Comparison of ENCODE assay signal across 5 cellular contexts in genomic region chr17:53871128-53871527, GRCh38. TPM values are rescaled to one million over a fixed set of nuclear protein-coding genes. Genes with fewer than 3 reads are reported as not detected.
"Had no signal": no experiment of that assay in that cellular context is flagged by ENCODE, and none has a peak within 500 bp of the region (broad histone marks: within the 10 kb centered on the region; RNA-seq: fewer than 3 reads in every experiment).

No MANE protein-coding gene starts in this region.

RNA-seq across cellular contexts. Expression of gene KIF2B, which starts 48.4 kb away (rescaled TPM):
- total RNA-seq: GM23248, H4, H7, HT-29 had no signal
- polyA plus RNA-seq: GM23248, IgD-negative memory B cell had no signal
